In the genomic region with DNA sequence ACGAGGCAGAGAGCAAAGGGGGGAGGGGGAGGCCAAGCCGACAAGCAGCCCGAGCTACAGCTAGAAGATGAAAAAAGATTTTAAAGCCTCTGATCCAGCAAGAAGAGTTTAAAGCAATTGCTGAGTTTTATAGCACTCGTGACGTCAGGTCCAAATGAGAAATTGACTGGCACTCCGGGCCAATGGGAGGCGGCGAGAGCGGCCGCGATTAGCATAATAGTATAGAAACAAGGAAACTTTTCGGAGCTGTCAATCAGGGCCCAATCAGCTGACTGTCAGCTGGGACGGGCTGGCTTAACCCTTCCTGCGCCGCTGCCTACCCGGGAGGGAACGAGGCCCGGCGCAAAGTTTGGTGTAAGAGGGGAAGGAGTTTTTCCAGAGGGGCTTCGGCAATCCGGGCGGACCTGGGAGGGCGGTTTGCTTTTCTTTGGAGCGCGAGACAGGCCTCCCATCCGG, we compare ENCODE assay signal across 8 cellular contexts. TPM values are rescaled to one million over a fixed set of nuclear protein-coding genes. Genes with fewer than 3 reads are reported as not detected.
DNase-seq lines count a peak whose midpoint lies in the region; ATAC-seq and TF ChIP-seq lines count a peak whose summit lies in the region.

TSS of gene MAF (minus strand) at position 102 of the 456 bp plus-strand sequence. CDS start 835 bp downstream, outside the sequence.

- no peak for TF ChIP-seq CTCF in liver (IDR thresholded peaks at IDR 0.05; ENCODE audit: low read depth, low read length, missing input control)

- peak; percentile 59 for ATAC-seq in HG02588 (IDR thresholded peaks at IDR 0.05; ENCODE audit: unreplicated experiment)

- H3K27ac ChIP-seq in ectodermal cell (ENCODE audit: insufficient read depth, low read depth, low read length, poor library complexity, severe bottlenecking) (peak within 1 kb of the TSS; percentile 72), liver (ENCODE audit: low read depth in 1 of 2, low read length in 2 of 2) (peak within 1 kb of the TSS; percentile 99 to 100)

- H3K9me3 ChIP-seq in ectodermal cell (ENCODE audit: control insufficient read depth, low read length) (no peaks in the 10 kb centered on the region), liver (ENCODE audit: control insufficient read depth in 4 of 4, low read length in 3 of 4) (no peaks in the 10 kb centered on the region)

- H3K4me1 ChIP-seq in ectodermal cell (ENCODE audit: control insufficient read depth, insufficient read depth, low read length) (peaks cover 1% of the 10 kb centered on the region), liver (ENCODE audit: control insufficient read depth in 4 of 4, insufficient read depth in 4 of 4, low read length in 3 of 4) (peaks cover 0 to 26% (median 10%) of the 10 kb centered on the region in 4 donors)

- peak within 1 kb of the TSS; percentile 91 to 92 for H3K9ac ChIP-seq in liver (ENCODE audit: low read depth in 1 of 2, low read length in 2 of 2)

- H3K4me3 ChIP-seq in ectodermal cell (ENCODE audit: insufficient read depth, low read depth, low read length) (peak within 1 kb of the TSS; percentile 65), liver (ENCODE audit: low read depth in 1 of 3, low read length in 3 of 3) (peak within 1 kb of the TSS; percentile 87 to 98 (median 88))

- DNase-seq in AG20443 (ENCODE audit: low spot score) (peak; percentile 67), NCI-H524 treated with DMSO at 0.1 percent for 48 hours (lab: John Stamatoyannopoulos, UW) (peak; percentile 46), HCEC 1CT (no peak)
- DNase-seq in activated CD8-positive, alpha-beta memory T cell treated with anti-CD3 and anti-CD28 coated beads for 4 hours (ENCODE audit: low read depth in 2 of 2) = peak; percentile 63 to 73
- DNase-seq in stimulated activated CD4-positive, alpha-beta T cell treated with anti-CD3 and anti-CD28 coated beads, Interleukin-1b, Interleukin-23, amount 100 ng/mL, for 48 hours = peak; percentile 90

- 0% methylated on average over 26 of the region's 26 CpGs for WGBS in ectodermal cell, 2 experiments
- WGBS in liver = under 1% methylated on average over 26 of the region's 26 CpGs

- peak; percentile 8 to 47 for TF ChIP-seq RAD21 in liver (IDR thresholded peaks at IDR 0.05)

- no peaks in the 10 kb centered on the region for H3K36me3 ChIP-seq in ectodermal cell (ENCODE audit: control insufficient read depth, insufficient read depth, low read length)
- H3K36me3 ChIP-seq in liver (ENCODE audit: control insufficient read depth in 4 of 4, insufficient read depth in 3 of 4, low read depth in 1 of 4, low read length in 3 of 4) = no peaks in the 10 kb centered on the region

- peaks cover 9% of the 10 kb centered on the region for H3K27me3 ChIP-seq in ectodermal cell (ENCODE audit: control insufficient read depth, insufficient read depth, low read length, poor library complexity, severe bottlenecking)
- H3K27me3 ChIP-seq in liver (ENCODE audit: control insufficient read depth in 4 of 4, insufficient read depth in 4 of 4, low read length in 3 of 4) = no peaks in the 10 kb centered on the region

TF ChIP-seq in liver, 16 proteins besides CTCF, POLR2A, EP300 and RAD21:
- TF ChIP-seq ZBTB33 (IDR thresholded peaks at IDR 0.05) (no peak), GABPA (IDR thresholded peaks at IDR 0.05 in 1 of 2, conservative IDR thresholded peaks at IDR 0.05 in 1 of 2) (no peak), EGR1 (IDR thresholded peaks at IDR 0.05; ENCODE audit: low read depth in 2 of 2) (no peak), HNF4G (IDR thresholded peaks at IDR 0.05) (peak; percentile 35), RXRA (IDR thresholded peaks at IDR 0.05) (peak in 1 of 2 donors; percentile 14), FOXA2 (IDR thresholded peaks at IDR 0.05) (no peak), FOXA1 (IDR thresholded peaks at IDR 0.05) (no peak), TAF1 (conservative IDR thresholded peaks at IDR 0.05) (peak; percentile 95), JUND (IDR thresholded peaks at IDR 0.05) (no peak), NR2F2 (IDR thresholded peaks at IDR 0.05) (no peak), YY1 (IDR thresholded peaks at IDR 0.05) (no peak), SP1 (IDR thresholded peaks at IDR 0.05) (peak; percentile 48), HNF4A (conservative IDR thresholded peaks at IDR 0.05) (peak; percentile 22)
- TF ChIP-seq, protein P1, sequence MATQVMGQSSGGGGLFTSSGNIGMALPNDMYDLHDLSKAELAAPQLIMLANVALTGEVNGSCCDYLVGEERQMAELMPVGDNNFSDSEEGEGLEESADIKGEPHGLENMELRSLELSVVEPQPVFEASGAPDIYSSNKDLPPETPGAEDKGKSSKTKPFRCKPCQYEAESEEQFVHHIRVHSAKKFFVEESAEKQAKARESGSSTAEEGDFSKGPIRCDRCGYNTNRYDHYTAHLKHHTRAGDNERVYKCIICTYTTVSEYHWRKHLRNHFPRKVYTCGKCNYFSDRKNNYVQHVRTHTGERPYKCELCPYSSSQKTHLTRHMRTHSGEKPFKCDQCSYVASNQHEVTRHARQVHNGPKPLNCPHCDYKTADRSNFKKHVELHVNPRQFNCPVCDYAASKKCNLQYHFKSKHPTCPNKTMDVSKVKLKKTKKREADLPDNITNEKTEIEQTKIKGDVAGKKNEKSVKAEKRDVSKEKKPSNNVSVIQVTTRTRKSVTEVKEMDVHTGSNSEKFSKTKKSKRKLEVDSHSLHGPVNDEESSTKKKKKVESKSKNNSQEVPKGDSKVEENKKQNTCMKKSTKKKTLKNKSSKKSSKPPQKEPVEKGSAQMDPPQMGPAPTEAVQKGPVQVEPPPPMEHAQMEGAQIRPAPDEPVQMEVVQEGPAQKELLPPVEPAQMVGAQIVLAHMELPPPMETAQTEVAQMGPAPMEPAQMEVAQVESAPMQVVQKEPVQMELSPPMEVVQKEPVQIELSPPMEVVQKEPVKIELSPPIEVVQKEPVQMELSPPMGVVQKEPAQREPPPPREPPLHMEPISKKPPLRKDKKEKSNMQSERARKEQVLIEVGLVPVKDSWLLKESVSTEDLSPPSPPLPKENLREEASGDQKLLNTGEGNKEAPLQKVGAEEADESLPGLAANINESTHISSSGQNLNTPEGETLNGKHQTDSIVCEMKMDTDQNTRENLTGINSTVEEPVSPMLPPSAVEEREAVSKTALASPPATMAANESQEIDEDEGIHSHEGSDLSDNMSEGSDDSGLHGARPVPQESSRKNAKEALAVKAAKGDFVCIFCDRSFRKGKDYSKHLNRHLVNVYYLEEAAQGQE (IDR thresholded peaks at IDR 0.05) = peak; percentile 95
- TF ChIP-seq, protein P2, sequence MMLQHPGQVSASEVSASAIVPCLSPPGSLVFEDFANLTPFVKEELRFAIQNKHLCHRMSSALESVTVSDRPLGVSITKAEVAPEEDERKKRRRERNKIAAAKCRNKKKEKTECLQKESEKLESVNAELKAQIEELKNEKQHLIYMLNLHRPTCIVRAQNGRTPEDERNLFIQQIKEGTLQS (IDR thresholded peaks at IDR 0.05) = peak; percentile 73
- TF ChIP-seq, protein P3, sequence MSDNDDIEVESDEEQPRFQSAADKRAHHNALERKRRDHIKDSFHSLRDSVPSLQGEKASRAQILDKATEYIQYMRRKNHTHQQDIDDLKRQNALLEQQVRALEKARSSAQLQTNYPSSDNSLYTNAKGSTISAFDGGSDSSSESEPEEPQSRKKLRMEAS (IDR thresholded peaks at IDR 0.05) = no peak
TF ChIP-seq in liver: peak in this region for 7.

RNA-seq across cellular contexts. Expression of gene MAF, which starts in this region (rescaled TPM):
- 9.6 TPM for polyA plus RNA-seq in ectodermal cell (2013, experiment 1 of 4)
- polyA plus RNA-seq in ectodermal cell (2013, experiment 2 of 4) = 7.4 TPM
- 7.6 TPM for polyA plus RNA-seq in ectodermal cell (2013, experiment 3 of 4)
- polyA plus RNA-seq in ectodermal cell (2013, experiment 4 of 4) = 8.5 TPM
- 10 to 100 TPM; 16.0 to 20.9 TPM for total RNA-seq in liver
- 10 to 100 TPM in 1 of 2 donors, 1 to 10 TPM in 1; 9.7 to 17.5 TPM for polyA plus RNA-seq in liver
